ENCODE assay signal across 12 cellular contexts in genomic region chr3:143998266-143998665, GRCh38. TPM values are rescaled to one million over a fixed set of nuclear protein-coding genes. Genes with fewer than 3 reads are reported as not detected.
DNase-seq lines count a peak whose midpoint lies in the region; ATAC-seq and TF ChIP-seq lines count a peak whose summit lies in the region.
"Had no signal": no experiment of that assay in that cellular context is flagged by ENCODE, and none has a peak within 500 bp of the region (broad histone marks: within the 10 kb centered on the region; RNA-seq: fewer than 3 reads in every experiment).

No MANE protein-coding gene starts in this region.

- CTCF ChIA-PET in mammary epithelial cell (lab: Charles Lee; ENCODE audit: low non-redundant PET): no interaction called here

- TF ChIP-seq CTCF in mammary epithelial cell (conservative IDR thresholded peaks at IDR 0.05 in 1 of 2, IDR thresholded peaks at IDR 0.05 in 1 of 2; ENCODE audit: extremely low read depth in 1 of 2, insufficient read depth in 1 of 2, low read depth in 1 of 2, low read length in 2 of 2) (no peak), esophagus squamous epithelium (IDR thresholded peaks at IDR 0.05) (no peak)

- H3K4me3 Mint-ChIP-seq in stimulated activated memory B cell treated with anti-CD40 and anti-IgM and Interleukin-4, amounts not matched to agents 10 μg/mL and 1 μg/mL and 100 μg/mL, for 72 hours: no peak overlapping the region

- H2AFZ ChIP-seq in mammary epithelial cell (ENCODE audit: low read depth, low read length): no peak overlapping the region

- DNase-seq in LHCN-M2 (ENCODE audit: low read depth) (peak; percentile 98), mammary epithelial cell (peak; percentile 37), HAP-1 (ENCODE audit: low spot score in 2 of 2) (no peak), HPDE6-E6E7 (ENCODE audit: extremely low spot score) (no peak), esophagus squamous epithelium (lab: John Stamatoyannopoulos, UW) (no peak)
- DNase-seq: activated CD4-positive, alpha-beta T cell treated with anti-CD3 and anti-CD28 coated beads, Interleukin-2, amount 50 U/mL, for 4 hours; left ventricle myocardium superior; NCI-H1930; Right ventricle myocardium superior had no signal

- H3K79me2 ChIP-seq in mammary epithelial cell (ENCODE audit: insufficient read depth, low read length): no peaks in the 10 kb centered on the region

- H3K27me3 ChIP-seq in mammary epithelial cell (ENCODE audit: insufficient read depth, low read length) (no peaks in the 10 kb centered on the region), HAP-1 (ENCODE audit: low read depth) (no peaks in the 10 kb centered on the region), esophagus squamous epithelium (no peaks in the 10 kb centered on the region)
- H3K27me3 ChIP-seq: right atrium auricular region had no signal

- H3K27ac ChIP-seq in mammary epithelial cell (ENCODE audit: insufficient read depth, low read depth, low read length) (no peak overlapping the region), esophagus squamous epithelium (no peak overlapping the region)
- H3K27ac ChIP-seq: right atrium auricular region had no signal

- dilution Hi-C loops in mammary epithelial cell (cut with HindIII; ENCODE audit: low sequenced_read_pairs): no loop called here

- no peak for TF ChIP-seq POLR2A in esophagus squamous epithelium (IDR thresholded peaks at IDR 0.05)

- H3K27ac Mint-ChIP-seq in stimulated activated memory B cell treated with anti-CD40 and anti-IgM and Interleukin-4, amounts not matched to agents 10 μg/mL and 1 μg/mL and 100 μg/mL, for 72 hours: no peak overlapping the region

- H3K36me3 Mint-ChIP-seq in stimulated activated memory B cell treated with anti-CD40 and anti-IgM and Interleukin-4, amounts not matched to agents 10 μg/mL and 1 μg/mL and 100 μg/mL, for 72 hours: peaks cover 17% of the 10 kb centered on the region

- intact Hi-C loops in mammary epithelial cell (cut with micrococcal nuclease) (no loop called here), esophagus squamous epithelium (cut with DNase I) (no loop called here)

- peaks cover 24% of the 10 kb centered on the region for H3K4me1 Mint-ChIP-seq in stimulated activated memory B cell treated with anti-CD40 and anti-IgM and Interleukin-4, amounts not matched to agents 10 μg/mL and 1 μg/mL and 100 μg/mL, for 72 hours

- no TSS peak for BruUV-seq in mammary epithelial cell (replicated peaks; lab: Mats Ljungman, UMichigan)

- H3K9me3 ChIP-seq in mammary epithelial cell (replicated peaks; ENCODE audit: insufficient read depth, low read length) (no peaks in the 10 kb centered on the region), HAP-1 (no peaks in the 10 kb centered on the region), esophagus squamous epithelium (no peaks in the 10 kb centered on the region)
- H3K9me3 ChIP-seq: right atrium auricular region had no signal

- H3K4me3 ChIP-seq in mammary epithelial cell (replicated peaks in 1 of 3; ENCODE audit: insufficient read depth in 1 of 3, low read depth in 2 of 3, low read length in 3 of 3): no peak overlapping the region
- no peak overlapping the region for H3K4me3 ChIP-seq in HAP-1
- H3K4me3 ChIP-seq in esophagus squamous epithelium: no peak overlapping the region
- H3K4me3 ChIP-seq: right atrium auricular region had no signal

- ATAC-seq in GM19463 (IDR thresholded peaks at IDR 0.05; ENCODE audit: unreplicated experiment): peak; percentile 54
- ATAC-seq in stimulated activated memory B cell treated with anti-CD40 and anti-IgM and Interleukin-4, amounts not matched to agents 10 μg/mL and 1 μg/mL and 100 μg/mL, for 72 hours: peak; percentile 67
- ATAC-seq: left ventricle myocardium superior had no signal

- no peak overlapping the region for H3K9ac ChIP-seq in mammary epithelial cell (ENCODE audit: insufficient read depth, low read length)

- 89% methylated on average over 6 of the region's 6 CpGs for WGBS in mammary epithelial cell (ENCODE audit: low coverage, missing lambda C conversion rate)
- WGBS in esophagus squamous epithelium, 2 donors: 79 to 82% methylated on average over 6 of the region's 6 CpGs

- H3K36me3 ChIP-seq in mammary epithelial cell (ENCODE audit: insufficient read depth, low read length) (no peaks in the 10 kb centered on the region), HAP-1 (replicated peaks) (no peaks in the 10 kb centered on the region; the same call in 1 of the 2 replicates), esophagus squamous epithelium (peaks cover 0 to 24% (median 0%) of the 10 kb centered on the region in 3 donors)
- H3K36me3 ChIP-seq: right atrium auricular region had no signal

- H4K20me1 ChIP-seq in mammary epithelial cell (ENCODE audit: insufficient read depth, low read length): no peaks in the 10 kb centered on the region

- H3K27me3 Mint-ChIP-seq in stimulated activated memory B cell treated with anti-CD40 and anti-IgM and Interleukin-4, amounts not matched to agents 10 μg/mL and 1 μg/mL and 100 μg/mL, for 72 hours: no peaks in the 10 kb centered on the region

- H3K9me3 Mint-ChIP-seq in stimulated activated memory B cell treated with anti-CD40 and anti-IgM and Interleukin-4, amounts not matched to agents 10 μg/mL and 1 μg/mL and 100 μg/mL, for 72 hours: no peaks in the 10 kb centered on the region

- H3K4me1 ChIP-seq in mammary epithelial cell (ENCODE audit: insufficient read depth, low read length) (no peaks in the 10 kb centered on the region), HAP-1 (no peaks in the 10 kb centered on the region), esophagus squamous epithelium (no peaks in the 10 kb centered on the region)
- H3K4me1 ChIP-seq: right atrium auricular region had no signal

- in situ Hi-C loops in mammary epithelial cell (cut with MboI; ENCODE audit: low sequenced_read_pairs in 2 of 2) (no loop called here), HAP-1 (cut with MboI; ENCODE audit: low sequenced_read_pairs) (no loop called here)

- no peak overlapping the region for H3K4me2 ChIP-seq in mammary epithelial cell (ENCODE audit: insufficient read depth, low read depth, low read length)

RNA-seq across cellular contexts. Expression of gene DIPK2A, which starts 26.6 kb away (rescaled TPM):
- total RNA-seq in LHCN-M2 (2014; rRNA removed): 38.5 and 40.0 TPM in 2 replicates
- 9.5 TPM for polyA plus RNA-seq in LHCN-M2 (2012)
- 10 to 100 TPM; 14.1 to 52.0 TPM for total RNA-seq in mammary epithelial cell
- 9.9 TPM for polyA plus RNA-seq in mammary epithelial cell
- 21.4 TPM for polyA minus RNA-seq in mammary epithelial cell
- 10 to 100 TPM; 31.7 to 40.1 (median 36.1) TPM for total RNA-seq in esophagus squamous epithelium

Comparison
In these comparisons a context has a peak if more than half of its experiments do, and no peak if none do; other contexts are left out.
1. DNase-seq: peak in LHCN-M2 (single experiment) and mammary epithelial cell (single experiment); none in HAP-1 (0 of 2), HPDE6-E6E7 (single experiment) and esophagus squamous epithelium (single experiment).